In genomic region chr9:36462245-36462644, GRCh38 we compare ENCODE assay signal across 1 cellular context.
TF ChIP-seq lines count a peak whose summit lies in the region.

No MANE protein-coding gene starts in this region.

TF ChIP-seq in GM23338, 12 proteins besides CTCF, POLR2A, EP300 and RAD21 (continued from another document):
- TF ChIP-seq ZNF462 (CRISPR knock-in tag; IDR thresholded peaks at IDR 0.05) (no peak), ETS1 (IDR thresholded peaks at IDR 0.05) (no peak)
